24 cellular contexts compared by ENCODE assay signal in genomic region chr5:169631360-169631759, GRCh38. TPM values are rescaled to one million over a fixed set of nuclear protein-coding genes. Genes with fewer than 3 reads are reported as not detected.
A peak's percentile ranks its signal among the peaks of the same experiment; 100 is the strongest.
DNase-seq lines count a peak whose midpoint lies in the region; ATAC-seq and TF ChIP-seq lines count a peak whose summit lies in the region.
"Had no signal": no experiment of that assay in that cellular context is flagged by ENCODE, and none has a peak within 500 bp of the region (broad histone marks: within the 10 kb centered on the region; RNA-seq: fewer than 3 reads in every experiment).

No MANE protein-coding gene starts in this region.

- H3K79me2 ChIP-seq in neural progenitor cell (ENCODE audit: low read depth): no peaks in the 10 kb centered on the region

- H3K9me3 Mint-ChIP-seq in neural progenitor cell: no peaks in the 10 kb centered on the region

- no peak overlapping the region for H3K9ac ChIP-seq in neural progenitor cell

- no peaks in the 10 kb centered on the region for H4K20me1 ChIP-seq in neural progenitor cell (ENCODE audit: low read depth)

- H3K36me3 Mint-ChIP-seq in neural progenitor cell: no peaks in the 10 kb centered on the region
- H3K36me3 Mint-ChIP-seq: activated naive CD8-positive, alpha-beta T cell treated with anti-CD3 and anti-CD28 coated beads for 36 hours had no signal

- intact Hi-C loops in adrenal gland (cut with DNase I): no loop called here

- H3K27me3 ChIP-seq in MG63: no peaks in the 10 kb centered on the region
- H3K27me3 ChIP-seq in neural progenitor cell: peaks cover 6% of the 10 kb centered on the region
- peaks cover 3% of the 10 kb centered on the region for H3K27me3 ChIP-seq in adrenal gland
- H3K27me3 ChIP-seq: body of pancreas had no signal

- TF ChIP-seq CTCF in fibroblast of mammary gland (conservative IDR thresholded peaks at IDR 0.05; ENCODE audit: control insufficient read depth, insufficient read depth, low read depth, low read length): no peak
- TF ChIP-seq CTCF in neural progenitor cell (IDR thresholded peaks at IDR 0.05): no peak
- no peak for TF ChIP-seq CTCF in adrenal gland (IDR thresholded peaks at IDR 0.05)

- no peak overlapping the region for H3K4me3 ChIP-seq in MG63
- no peak overlapping the region for H3K4me3 ChIP-seq in fibroblast of mammary gland (ENCODE audit: control insufficient read depth, low read depth, low read length)
- no peak overlapping the region for H3K4me3 ChIP-seq in skeletal muscle cell (ENCODE audit: low read depth, low read length)
- H3K4me3 ChIP-seq in neural progenitor cell: no peak overlapping the region
- no peak overlapping the region for H3K4me3 ChIP-seq in adrenal gland
- H3K4me3 ChIP-seq: body of pancreas, lung, tibial artery had no signal

- H3K27me3 Mint-ChIP-seq in neural progenitor cell (ENCODE audit: insufficient read depth, low read depth): peaks cover 2% of the 10 kb centered on the region
- H3K27me3 Mint-ChIP-seq: activated B cell treated with CpG ODN at 0.5 μM for 24 hours; activated naive CD8-positive, alpha-beta T cell treated with anti-CD3 and anti-CD28 coated beads for 36 hours had no signal

- ATAC-seq in GM21528 (IDR thresholded peaks at IDR 0.05; ENCODE audit: low FRiP score, unreplicated experiment): no peak
- ATAC-seq: body of pancreas; sciatic nerve; stimulated activated naive CD8-positive, alpha-beta T cell treated with anti-CD3 and anti-CD28 coated beads, Interleukin-15, amount 100 ng/mL, for 72 hours had no signal

- no peak overlapping the region for H3K4me2 ChIP-seq in neural progenitor cell

- H3K9me3 ChIP-seq in MG63 (peaks cover 7% of the 10 kb centered on the region), neural progenitor cell (ENCODE audit: low read depth) (no peaks in the 10 kb centered on the region), adrenal gland (replicated peaks in 1 of 3) (no peaks in the 10 kb centered on the region)
- H3K9me3 ChIP-seq: body of pancreas, tibial artery had no signal

- 59 to 85% (median 76%) methylated on average over 4 of the region's 4 CpGs for WGBS in adrenal gland, 4 donors

- no peak for TF ChIP-seq POLR2A in adrenal gland (IDR thresholded peaks at IDR 0.05)

- DNase-seq in EL (peak; percentile 31), MG63 (peak; percentile 79), fibroblast of mammary gland (ENCODE audit: low read depth) (peak; percentile 92), skeletal muscle cell (ENCODE audit: low read depth) (peak; percentile 83), neural progenitor cell (ENCODE audit: low spot score) (no peak), adrenal gland (no peak)
- DNase-seq: activated B cell treated with CpG ODN at 0.5 μM for 24 hours; activated CD4-positive, alpha-beta T cell treated with anti-CD3 and anti-CD28 coated beads, Interleukin-2, amount 50 U/mL, for 4 hours; activated naive CD8-positive, alpha-beta T cell treated with anti-CD3 and anti-CD28 coated beads for 36 hours; body of pancreas; GF-D8; H7; Karpas-422; NCI-H1092; NCI-H1930; NCI-H774; stimulated activated naive CD8-positive, alpha-beta T cell treated with anti-CD3 and anti-CD28 coated beads, Interleukin-15, amount 100 ng/mL, for 72 hours; tibial artery had no signal

- H2AFZ ChIP-seq in neural progenitor cell (replicated peaks): no peak overlapping the region

- H3K27ac ChIP-seq in neural progenitor cell (no peak overlapping the region), adrenal gland (no peak overlapping the region)
- H3K27ac ChIP-seq: body of pancreas, epithelial cell of prostate, tibial artery had no signal

- H3K36me3 ChIP-seq in MG63: no peaks in the 10 kb centered on the region
- no peaks in the 10 kb centered on the region for H3K36me3 ChIP-seq in neural progenitor cell
- no peaks in the 10 kb centered on the region for H3K36me3 ChIP-seq in adrenal gland (replicated peaks in 1 of 2)
- H3K36me3 ChIP-seq: tibial artery had no signal

- H3K4me1 Mint-ChIP-seq in neural progenitor cell: no peaks in the 10 kb centered on the region
- H3K4me1 Mint-ChIP-seq: neural crest cell had no signal

- no peak overlapping the region for H3K27ac Mint-ChIP-seq in neural progenitor cell
- H3K27ac Mint-ChIP-seq: activated B cell treated with CpG ODN at 0.5 μM for 24 hours; activated naive CD8-positive, alpha-beta T cell treated with anti-CD3 and anti-CD28 coated beads for 36 hours; progenitor cell of endocrine pancreas had no signal

- H3F3A ChIP-seq in neural progenitor cell (ENCODE audit: low read depth): no peaks in the 10 kb centered on the region

- no peak overlapping the region for H3K4me3 Mint-ChIP-seq in neural progenitor cell
- H3K4me3 Mint-ChIP-seq: activated B cell treated with CpG ODN at 0.5 μM for 24 hours; activated naive CD8-positive, alpha-beta T cell treated with anti-CD3 and anti-CD28 coated beads for 36 hours; neural crest cell; stimulated activated naive CD8-positive, alpha-beta T cell treated with anti-CD3 and anti-CD28 coated beads, Interleukin-15, amount 100 ng/mL, for 72 hours had no signal

- H3K4me1 ChIP-seq in neural progenitor cell (no peaks in the 10 kb centered on the region), adrenal gland (replicated peaks in 1 of 2) (no peaks in the 10 kb centered on the region)
- H3K4me1 ChIP-seq: body of pancreas had no signal

RNA-seq across cellular contexts. Expression of gene DOCK2, which starts 5.7 kb away (rescaled TPM):
- 0.39 and 12.6 TPM in 2 replicates for total RNA-seq in MG63 (2014; rRNA removed; shearing (Covaris generic); ENCODE audit: low replicate concordance)
- total RNA-seq in neural progenitor cell (ENCODE audit: low replicate concordance) (1.1 and 1.7 TPM in 2 replicates), adrenal gland (10 to 100 TPM; 18.3 to 59.5 (median 24.3) TPM)
- polyA plus RNA-seq in adrenal gland: 10 to 100 TPM in 1 of 3 donors, 1 to 10 TPM in 2; 3.3 to 10.9 (median 4.2) TPM
- total RNA-seq: progenitor cell of endocrine pancreas had no signal

RNA-seq across cellular contexts. Expression of gene SPDL1, which starts 47.8 kb away (rescaled TPM):
- 22.4 and 65.6 TPM in 2 replicates for total RNA-seq in MG63 (2014; rRNA removed; shearing (Covaris generic); ENCODE audit: low replicate concordance)
- total RNA-seq in neural progenitor cell (ENCODE audit: low replicate concordance) (91.4 and 151 TPM in 2 replicates), adrenal gland (10 to 100 TPM in 1 of 8 donors, 1 to 10 TPM in 6, under 1 TPM in 1; 0.72 to 11.6 (median 6.5) TPM)
- polyA plus RNA-seq in adrenal gland: 10 to 100 TPM in 1 of 3 donors, 1 to 10 TPM in 2; 2.8 to 15.4 (median 5.5) TPM

Comparison
In these comparisons a context has a peak if more than half of its experiments do, and no peak if none do; other contexts are left out.
1. DNase-seq: peak in EL (single experiment), MG63 (single experiment), fibroblast of mammary gland (single experiment) and skeletal muscle cell (single experiment); none in neural progenitor cell (single experiment) and adrenal gland (0 of 7).